ENCODE assay signal across 17 cellular contexts in genomic region chr2:222058830-222059229, GRCh38.
DNase-seq lines count a peak whose midpoint lies in the region; ATAC-seq, FAIRE-seq and TF ChIP-seq lines count a peak whose summit lies in the region.
"Had no signal": no experiment of that assay in that cellular context is flagged by ENCODE, and none has a peak within 500 bp of the region (broad histone marks: within the 10 kb centered on the region; RNA-seq: fewer than 3 reads in every experiment).

No MANE protein-coding gene starts in this region.

- H2AFZ ChIP-seq in astrocyte (ENCODE audit: low read depth, low read length) = no peak overlapping the region
- H2AFZ ChIP-seq: GM23248 had no signal

- FAIRE-seq in astrocyte (lab: Jason Lieb, UNC) = no peak
- FAIRE-seq: G401.6, GM12892, GM18507 had no signal

- H3K4me2 ChIP-seq in astrocyte (ENCODE audit: low read length) = no peak overlapping the region
- H3K4me2 ChIP-seq: BLaER1 had no signal

- ATAC-seq in Right ventricle myocardium inferior (peak; percentile 28), HG03097 (IDR thresholded peaks at IDR 0.05; ENCODE audit: low FRiP score, unreplicated experiment) (no peak)
- ATAC-seq: CD8-positive, alpha-beta T cell had no signal

- no peak overlapping the region for H3K27ac ChIP-seq in left ventricle myocardium inferior (replicated peaks)
- no peak overlapping the region for H3K27ac ChIP-seq in astrocyte (ENCODE audit: low read depth, low read length)
- H3K27ac ChIP-seq: BLaER1, GM23248 had no signal

- TF ChIP-seq CTCF in left ventricle myocardium inferior (IDR thresholded peaks at IDR 0.05; ENCODE audit: borderline replicate concordance) (no peak), astrocyte (IDR thresholded peaks at IDR 0.05; ENCODE audit: insufficient read depth, low read depth, low read length) (no peak), Calu3 (IDR thresholded peaks at IDR 0.05; ENCODE audit: unreplicated experiment) (no peak)

- intact Hi-C loops in Right ventricle myocardium inferior (cut with DNase I) (loop anchor here (5.0 to 10.0 kb wide), 3 partner anchors 256 to 553 kb away; no protein-coding TSS in a partner anchor), left ventricle myocardium inferior (cut with micrococcal nuclease) (loop anchor here (5.0 kb wide), 1 partner anchor 553 kb away; no protein-coding TSS in a partner anchor), Calu3 (cut with micrococcal nuclease; ENCODE audit: unreplicated experiment) (loop anchor here (5.0 kb wide), 2 partner anchors 258 to 553 kb away; no protein-coding TSS in a partner anchor)

- H3K4me1 ChIP-seq in left ventricle myocardium inferior (no peaks in the 10 kb centered on the region), astrocyte (ENCODE audit: insufficient read depth, low read length) (no peaks in the 10 kb centered on the region)
- H3K4me1 ChIP-seq: BLaER1, HAP-1 had no signal

- H3K27me3 Mint-ChIP-seq in astrocyte (ENCODE audit: low read depth, unreplicated experiment) = peaks cover 68% of the 10 kb centered on the region
- H3K27me3 Mint-ChIP-seq in Calu3 (ENCODE audit: unreplicated experiment) = peaks cover 69% of the 10 kb centered on the region

- H3K4me3 Mint-ChIP-seq in astrocyte (ENCODE audit: unreplicated experiment) (no peak overlapping the region), Calu3 (ENCODE audit: low read depth, unreplicated experiment) (no peak overlapping the region)
- H3K4me3 Mint-ChIP-seq: CD14-positive monocyte; CD8-positive, alpha-beta T cell had no signal

- H3K9me3 Mint-ChIP-seq in astrocyte (ENCODE audit: unreplicated experiment) (no peaks in the 10 kb centered on the region), Calu3 (ENCODE audit: low read depth, unreplicated experiment) (no peaks in the 10 kb centered on the region)
- H3K9me3 Mint-ChIP-seq: CD14-positive monocyte; CD8-positive, alpha-beta T cell had no signal

- no peaks in the 10 kb centered on the region for H3K9me3 ChIP-seq in left ventricle myocardium inferior (replicated peaks)
- H3K9me3 ChIP-seq in astrocyte (ENCODE audit: insufficient read depth, low read depth, low read length) = no peaks in the 10 kb centered on the region
- H3K9me3 ChIP-seq: BLaER1, HAP-1 had no signal

- H3K4me1 Mint-ChIP-seq in astrocyte (ENCODE audit: low read depth, unreplicated experiment) (no peaks in the 10 kb centered on the region), Calu3 (ENCODE audit: low read depth, unreplicated experiment) (no peaks in the 10 kb centered on the region)
- H3K4me1 Mint-ChIP-seq: CD14-positive monocyte had no signal

- no peak overlapping the region for H3K9ac ChIP-seq in astrocyte (ENCODE audit: low read length)
- H3K9ac ChIP-seq: BLaER1, GM23248 had no signal

- DNase-seq in Right ventricle myocardium inferior (ENCODE audit: missing footprints) (no peak), left ventricle myocardium inferior (no peak), astrocyte (ENCODE audit: low read depth) (peak; percentile 30), dedifferentiated amniotic fluid mesenchymal stem cell (ENCODE audit: extremely low spot score) (peak; percentile 26), Calu3 (no peak), mesenteric fat pad (ENCODE audit: low spot score) (no peak)
- DNase-seq: 8988T; CD8-positive, alpha-beta T cell; DMS 273 treated with DMSO at 0.1 percent for 48 hours; GM23248 had no signal

- H3K4me3 ChIP-seq in left ventricle myocardium inferior (no peak overlapping the region), astrocyte (ENCODE audit: insufficient read depth, low read depth, low read length) (no peak overlapping the region)
- H3K4me3 ChIP-seq: BLaER1, GM23248, HAP-1 had no signal

- H3K27me3 ChIP-seq in left ventricle myocardium inferior (ENCODE audit: low read depth) = peaks cover 69% of the 10 kb centered on the region
- H3K27me3 ChIP-seq in astrocyte (ENCODE audit: insufficient read depth, low read length) = peaks cover 19% of the 10 kb centered on the region
- H3K27me3 ChIP-seq: BLaER1 had no signal

- H3K36me3 Mint-ChIP-seq in astrocyte (ENCODE audit: low read depth, unreplicated experiment) (no peaks in the 10 kb centered on the region), Calu3 (ENCODE audit: insufficient read depth, unreplicated experiment) (no peaks in the 10 kb centered on the region)
- H3K36me3 Mint-ChIP-seq: CD14-positive monocyte; CD8-positive, alpha-beta T cell had no signal

- H3K79me2 ChIP-seq in astrocyte (ENCODE audit: insufficient read depth, low read length) = no peaks in the 10 kb centered on the region

- no peaks in the 10 kb centered on the region for H4K20me1 ChIP-seq in astrocyte (ENCODE audit: insufficient read depth, low read length)
- H4K20me1 ChIP-seq: BLaER1 had no signal

- CTCF ChIA-PET in Calu3 (lab: Charles Lee) = interaction anchor here (1.1 to 1.6 kb wide), 2 partner anchors 8 to 503 kb away, joined by 3 to 5 read pairs; no protein-coding TSS in a partner anchor

- BruUV-seq in Calu3 (replicated peaks; lab: Mats Ljungman, UMichigan) = no TSS peak

- H3K36me3 ChIP-seq in left ventricle myocardium inferior (no peaks in the 10 kb centered on the region), astrocyte (ENCODE audit: insufficient read depth, low read length) (no peaks in the 10 kb centered on the region)
- H3K36me3 ChIP-seq: BLaER1, HAP-1 had no signal

- H3K27ac Mint-ChIP-seq in astrocyte (ENCODE audit: unreplicated experiment) (no peak overlapping the region), Calu3 (ENCODE audit: unreplicated experiment) (no peak overlapping the region)
- H3K27ac Mint-ChIP-seq: CD14-positive monocyte; CD8-positive, alpha-beta T cell had no signal

Comparison
In these comparisons a context has a peak if more than half of its experiments do, and no peak if none do; other contexts are left out.
1. DNase-seq: peak in astrocyte (single experiment) and dedifferentiated amniotic fluid mesenchymal stem cell (single experiment); none in Right ventricle myocardium inferior (single experiment), left ventricle myocardium inferior (single experiment), Calu3 (single experiment) and mesenteric fat pad (single experiment).